ENCODE assay signal across 1 cellular context in genomic region chr2:186589733-186590537, GRCh38.
TF ChIP-seq lines count a peak whose summit lies in the region.

ITGAV (plus strand) TSS chr2:186590056; CDS start chr2:186590339, 283 bp downstream.

TF ChIP-seq in SK-N-SH, 30 proteins besides CTCF, POLR2A, EP300 and RAD21:
- peak; percentile 71 for TF ChIP-seq ELF1 (IDR thresholded peaks at IDR 0.05)
- TF ChIP-seq PBX3 (IDR thresholded peaks at IDR 0.05) = no peak
- no peak for TF ChIP-seq SMC3 (IDR thresholded peaks at IDR 0.05; ENCODE audit: low read depth, low read length)
- TF ChIP-seq MXI1 (IDR thresholded peaks at IDR 0.05; ENCODE audit: low read depth, low read length) = peak; percentile 70; the same call in 1 of the 2 replicates
- peak; percentile 71 for TF ChIP-seq CHD2 (IDR thresholded peaks at IDR 0.05; ENCODE audit: low read length, partially characterized antibody)
- TF ChIP-seq GABPA (IDR thresholded peaks at IDR 0.05; ENCODE audit: low read depth) = peak; percentile 65
- 0 out of 2 replicates have a peak, but pooled peaks have one; percentile 19 for TF ChIP-seq SIN3A (IDR thresholded peaks at IDR 0.05; ENCODE audit: borderline replicate concordance, low read depth, low read length)
- TF ChIP-seq TEAD4 (IDR thresholded peaks at IDR 0.05; ENCODE audit: borderline replicate concordance, insufficient read depth) = no peak
- TF ChIP-seq FOSL2 (IDR thresholded peaks at IDR 0.05; ENCODE audit: borderline replicate concordance, low read depth) = no peak
- peak; percentile 85 for TF ChIP-seq TAF1 (IDR thresholded peaks at IDR 0.05; ENCODE audit: borderline replicate concordance, low read depth, low read length)
- peak; percentile 34; the same call in 1 of the 2 replicates for TF ChIP-seq YY1 (IDR thresholded peaks at IDR 0.05; ENCODE audit: low read depth)
- peak; percentile 23; the same call in 1 of the 2 replicates for TF ChIP-seq FOXJ3 (CRISPR knock-in tag; IDR thresholded peaks at IDR 0.05)
- peak; percentile 24; the same call in 1 of the 2 replicates for TF ChIP-seq TCF12 (IDR thresholded peaks at IDR 0.05)
- no peak for TF ChIP-seq NFIC (IDR thresholded peaks at IDR 0.05; ENCODE audit: borderline replicate concordance)
- TF ChIP-seq POLR2AphosphoS5 (IDR thresholded peaks at IDR 0.05; ENCODE audit: low read depth, low read length) = peak; percentile 96
TF ChIP-seq in SK-N-SH: peak in this region for 10.
